In the genomic region with DNA sequence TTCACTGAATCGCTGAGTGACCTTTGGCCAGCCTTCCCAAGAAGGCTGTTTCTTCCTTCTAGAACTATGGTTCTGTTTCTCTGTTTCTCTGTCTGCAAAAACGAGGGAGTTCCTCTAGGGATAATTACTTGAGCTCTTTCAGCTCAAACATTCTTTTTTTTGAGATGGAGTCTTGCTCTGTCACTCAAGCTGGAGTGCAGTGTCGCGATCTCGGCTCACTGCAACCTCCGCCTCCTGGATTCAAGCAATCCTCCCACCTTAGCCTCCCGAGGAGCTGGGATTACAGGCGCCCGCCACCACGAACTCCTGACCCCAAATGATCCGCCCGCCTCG, we compare ENCODE assay signal across 7 cellular contexts. TPM values are rescaled to one million over a fixed set of nuclear protein-coding genes. Genes with fewer than 3 reads are reported as not detected.
DNase-seq lines count a peak whose midpoint lies in the region; TF ChIP-seq lines count a peak whose summit lies in the region.

No MANE protein-coding gene starts in this region.

- TF ChIP-seq EP300 in stomach (IDR thresholded peaks at IDR 0.05): no peak

- no peak for DNase-seq in HFF-Myc (ENCODE audit: extremely low read depth, low read depth)
- no peak for DNase-seq in iPS DF 6.9 (ENCODE audit: low read depth, low spot score)
- DNase-seq in stomach: no peak
- no peak for DNase-seq in GM10248 (ENCODE audit: extremely low spot score)
- no peak for DNase-seq in retina
- no peak for DNase-seq in HuH-7.5 (ENCODE audit: low spot score)

- intact Hi-C loops in stomach (cut with DNase I; ENCODE audit: low total_unique reads): no loop called here

- no CpG with 5 or more reads among the region's 13 CpGs for WGBS in iPS DF 6.9 (ENCODE audit: insufficient coverage, insufficient read length)
- WGBS in stomach, 5 donors: 2 to 4% (median 2%) methylated on average over 13 of the region's 13 CpGs

- no peaks in the 10 kb centered on the region for H3K4me1 ChIP-seq in iPS DF 6.9 (ENCODE audit: control insufficient read depth, insufficient read depth, low read length)
- H3K4me1 ChIP-seq in stomach: peaks cover 20 to 51% (median 37%) of the 10 kb centered on the region in 4 donors

- H3K4me3 ChIP-seq in HFF-Myc (replicated peaks; ENCODE audit: low read depth, low read length): peak overlapping the region; percentile 99
- peak overlapping the region; percentile 93 for H3K4me3 ChIP-seq in iPS DF 6.9 (ENCODE audit: low read length)
- peak overlapping the region; percentile 82 to 85 (median 83) for H3K4me3 ChIP-seq in stomach

- TF ChIP-seq POLR2A in stomach (IDR thresholded peaks at IDR 0.05): no peak

- TF ChIP-seq CTCF in HFF-Myc (IDR thresholded peaks at IDR 0.05; ENCODE audit: low read depth, low read length, missing control alignments) (no peak), VCaP (conservative IDR thresholded peaks at IDR 0.05) (no peak), stomach (IDR thresholded peaks at IDR 0.05) (no peak), GM10248 (IDR thresholded peaks at IDR 0.05; ENCODE audit: control extremely low read depth, extremely low read depth, low read depth, missing control alignments) (no peak)

- H3K27me3 ChIP-seq in iPS DF 6.9 (ENCODE audit: control insufficient read depth, insufficient read depth, low read length) (no peaks in the 10 kb centered on the region; the same call in 1 of the 2 replicates), stomach (no peaks in the 10 kb centered on the region)

- CTCF ChIA-PET in GM10248 (lab: Yijun Ruan, JAX): interaction anchor here (0.8 to 10.0 kb wide), 10 partner anchors 8 to 176 kb away, joined by 3 to 71 read pairs (median 3); partner anchors contain the start of gene FBXO10

- no peaks in the 10 kb centered on the region; the same call in 1 of the 2 replicates for H3K36me3 ChIP-seq in iPS DF 6.9 (ENCODE audit: control insufficient read depth, insufficient read depth, low read length)
- peaks cover 4 to 24% (median 20%) of the 10 kb centered on the region in 4 donors for H3K36me3 ChIP-seq in stomach

- H3K9me3 ChIP-seq in iPS DF 6.9 (ENCODE audit: control insufficient read depth, insufficient read depth, low read length): no peaks in the 10 kb centered on the region
- H3K9me3 ChIP-seq in stomach: no peaks in the 10 kb centered on the region

- peak overlapping the region; percentile 85 for H3K27ac ChIP-seq in VCaP
- no peak overlapping the region for H3K27ac ChIP-seq in iPS DF 6.9 (ENCODE audit: low read length)
- peak overlapping the region; percentile 77 to 87 (median 86) for H3K27ac ChIP-seq in stomach

- POLR2A ChIA-PET in GM10248 (lab: Yijun Ruan, JAX): interaction anchor here (0.5 to 1.2 kb wide), 6 partner anchors 8 to 97 kb away, joined by 3 to 5 read pairs (median 3); partner anchors contain the start of gene FBXO10

RNA-seq across cellular contexts. Expression of gene TOMM5, which starts 0.7 kb away (rescaled TPM):
- 100 to 1,000 TPM in 2 of 5 donors, 10 to 100 TPM in 3; 29.3 to 156 (median 55.8) TPM for total RNA-seq in stomach
- polyA plus RNA-seq in stomach: 100 to 1,000 TPM; 115 to 173 (median 169) TPM

RNA-seq across cellular contexts. Expression of gene FBXO10, which starts 15.6 kb away (rescaled TPM):
- 1 to 10 TPM in 3 of 5 donors, under 1 TPM in 2; 0.43 to 6.2 (median 2.9) TPM for total RNA-seq in stomach
- 1 to 10 TPM in 2 of 3 donors, under 1 TPM in 1; 0.61 to 2.2 (median 1.9) TPM for polyA plus RNA-seq in stomach

RNA-seq across cellular contexts. Expression of gene FRMPD1, which starts 59.0 kb away (rescaled TPM):
- total RNA-seq in stomach: under 1 TPM in 3 of 5 donors, not detected in 2; under 0.01 to 0.18 (median 0.14) TPM
- under 1 TPM in 1 of 3 donors, not detected in 2; 0.05 TPM for polyA plus RNA-seq in stomach
